Comparison of ENCODE assay signal across 8 cellular contexts in the genomic region with DNA sequence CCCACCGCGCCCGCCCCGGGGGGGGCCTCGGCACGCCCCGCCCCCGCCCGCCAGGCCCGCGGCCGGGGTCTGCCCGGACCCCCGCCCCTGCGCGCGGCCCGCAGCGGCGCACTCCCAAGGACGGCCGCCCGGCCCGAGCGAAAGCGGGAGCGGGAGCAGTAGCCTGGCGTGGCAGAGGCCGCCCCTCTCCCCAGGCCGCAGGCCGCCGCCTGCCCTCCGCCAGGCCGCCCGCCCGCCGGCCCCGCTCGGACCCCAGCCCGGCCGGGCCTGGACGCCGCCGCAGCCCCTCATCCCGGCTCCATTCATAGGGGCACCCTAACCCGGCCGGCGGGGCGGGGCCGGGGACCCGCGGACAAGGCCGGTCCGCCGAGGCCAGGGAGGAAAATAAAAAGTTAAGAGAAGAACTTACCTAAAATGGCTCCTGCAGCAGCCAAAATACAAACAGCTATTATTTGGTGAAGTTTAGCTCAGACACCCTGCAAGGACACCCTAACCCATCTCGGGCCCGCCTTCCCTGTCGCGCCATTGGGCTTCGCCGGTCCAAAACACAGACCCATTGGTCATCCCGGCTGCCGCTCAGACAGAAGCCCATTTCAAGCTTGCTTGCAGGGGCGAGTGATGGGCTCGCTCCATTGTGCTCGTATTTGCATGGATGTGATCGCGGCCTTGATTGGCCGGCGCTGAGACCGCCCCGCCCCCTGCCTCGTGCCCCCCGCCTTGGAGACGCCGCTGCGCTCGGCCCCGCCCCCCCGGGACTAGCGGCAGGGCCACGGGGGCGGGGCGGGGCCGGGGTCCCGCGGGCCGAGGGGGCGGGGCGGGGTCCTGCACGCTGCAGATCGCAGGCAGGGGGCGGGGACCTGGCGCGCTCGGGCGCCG. TPM values are rescaled to one million over a fixed set of nuclear protein-coding genes. Genes with fewer than 3 reads are reported as not detected.
DNase-seq lines count a peak whose midpoint lies in the region; TF ChIP-seq lines count a peak whose summit lies in the region.

A gene with protein sequence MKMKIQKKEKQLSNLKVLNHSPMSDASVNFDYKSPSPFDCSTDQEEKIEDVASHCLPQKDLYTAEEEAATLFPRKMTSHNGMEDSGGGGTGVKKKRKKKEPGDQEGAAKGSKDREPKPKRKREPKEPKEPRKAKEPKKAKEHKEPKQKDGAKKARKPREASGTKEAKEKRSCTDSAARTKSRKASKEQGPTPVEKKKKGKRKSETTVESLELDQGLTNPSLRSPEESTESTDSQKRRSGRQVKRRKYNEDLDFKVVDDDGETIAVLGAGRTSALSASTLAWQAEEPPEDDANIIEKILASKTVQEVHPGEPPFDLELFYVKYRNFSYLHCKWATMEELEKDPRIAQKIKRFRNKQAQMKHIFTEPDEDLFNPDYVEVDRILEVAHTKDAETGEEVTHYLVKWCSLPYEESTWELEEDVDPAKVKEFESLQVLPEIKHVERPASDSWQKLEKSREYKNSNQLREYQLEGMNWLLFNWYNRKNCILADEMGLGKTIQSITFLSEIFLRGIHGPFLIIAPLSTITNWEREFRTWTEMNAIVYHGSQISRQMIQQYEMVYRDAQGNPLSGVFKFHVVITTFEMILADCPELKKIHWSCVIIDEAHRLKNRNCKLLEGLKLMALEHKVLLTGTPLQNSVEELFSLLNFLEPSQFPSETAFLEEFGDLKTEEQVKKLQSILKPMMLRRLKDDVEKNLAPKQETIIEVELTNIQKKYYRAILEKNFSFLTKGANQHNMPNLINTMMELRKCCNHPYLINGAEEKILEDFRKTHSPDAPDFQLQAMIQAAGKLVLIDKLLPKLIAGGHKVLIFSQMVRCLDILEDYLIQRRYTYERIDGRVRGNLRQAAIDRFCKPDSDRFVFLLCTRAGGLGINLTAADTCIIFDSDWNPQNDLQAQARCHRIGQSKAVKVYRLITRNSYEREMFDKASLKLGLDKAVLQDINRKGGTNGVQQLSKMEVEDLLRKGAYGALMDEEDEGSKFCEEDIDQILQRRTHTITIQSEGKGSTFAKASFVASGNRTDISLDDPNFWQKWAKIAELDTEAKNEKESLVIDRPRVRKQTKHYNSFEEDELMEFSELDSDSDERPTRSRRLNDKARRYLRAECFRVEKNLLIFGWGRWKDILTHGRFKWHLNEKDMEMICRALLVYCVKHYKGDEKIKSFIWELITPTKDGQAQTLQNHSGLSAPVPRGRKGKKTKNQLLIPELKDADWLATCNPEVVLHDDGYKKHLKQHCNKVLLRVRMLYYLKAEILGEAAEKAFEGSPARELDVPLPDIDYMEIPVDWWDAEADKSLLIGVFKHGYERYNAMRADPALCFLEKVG (N-terminal part only) (minus strand): TSS at position 447 of the 876 bp plus-strand sequence. CDS start 67,040 bp downstream, outside the sequence.

- H3K36me3 ChIP-seq in H7 (replicated peaks; ENCODE audit: control insufficient read depth, insufficient read depth, low read length) (no peaks in the 10 kb centered on the region), neural cell (ENCODE audit: insufficient read depth, low read length) (no peaks in the 10 kb centered on the region), stomach (no peaks in the 10 kb centered on the region)

- WGBS in stomach, 5 donors: 0 to 1% (median 0%) methylated on average over 12 to 98 of the region's 98 CpGs

- no peaks in the 10 kb centered on the region for H4K20me1 ChIP-seq in neural cell (ENCODE audit: insufficient read depth)

- H3K27me3 ChIP-seq in H7 (ENCODE audit: control insufficient read depth, insufficient read depth, low read length): no peaks in the 10 kb centered on the region; the same call in 1 of the 2 replicates
- H3K27me3 ChIP-seq in neural cell (ENCODE audit: insufficient read depth, low read depth, low read length): no peaks in the 10 kb centered on the region
- H3K27me3 ChIP-seq in stomach: no peaks in the 10 kb centered on the region

- intact Hi-C loops in stomach (cut with DNase I; ENCODE audit: low total_unique reads): no loop called here

- TF ChIP-seq EP300 in neural cell (conservative IDR thresholded peaks at IDR 0.05; ENCODE audit: poor library complexity, severe bottlenecking) (peak; percentile 27), stomach (IDR thresholded peaks at IDR 0.05) (no peak)

- no peak for TF ChIP-seq RAD21 in neural cell (conservative IDR thresholded peaks at IDR 0.05)

- H3K9me2 ChIP-seq in neural cell (ENCODE audit: insufficient read depth, low read length): no peaks in the 10 kb centered on the region

- no peaks in the 10 kb centered on the region for H3K9me3 ChIP-seq in neural cell (ENCODE audit: low read length)
- H3K9me3 ChIP-seq in stomach: no peaks in the 10 kb centered on the region

- peaks cover 17 to 51% (median 42%) of the 10 kb centered on the region in 4 donors for H3K4me1 ChIP-seq in stomach

- H2AFZ ChIP-seq in neural cell (ENCODE audit: low read depth, low read length): peak within 1 kb of the TSS; percentile 79

- DNase-seq in EL (peak; percentile 100), H7 (peak; percentile 98), M059J (ENCODE audit: low read depth) (peak; percentile 100), SHP77 (lab: John Stamatoyannopoulos, UW) (peak; percentile 98 to 99), fibroblast of villous mesenchyme (ENCODE audit: low read depth) (peak; percentile 100), stomach (peak; percentile 100)
- peak; percentile 100 for DNase-seq in activated effector memory CD4-positive, alpha-beta T cell treated with Interleukin-2 at 50 U/mL for 16 hours

- H3K4me2 ChIP-seq in neural cell (ENCODE audit: low read length): peak within 1 kb of the TSS; percentile 64

- peaks cover 45% of the 10 kb centered on the region for H3K79me2 ChIP-seq in neural cell (replicated peaks; ENCODE audit: insufficient read depth, low read length)

- H3K4me3 ChIP-seq in H7 (ENCODE audit: insufficient read depth, low read depth, low read length) (peak within 1 kb of the TSS; percentile 81), fibroblast of villous mesenchyme (ENCODE audit: low read depth, low read length) (peak within 1 kb of the TSS; percentile 85), neural cell (ENCODE audit: low read length) (peak within 1 kb of the TSS; percentile 82), stomach (peak within 1 kb of the TSS; percentile 73 to 89 (median 87))

- H3K9ac ChIP-seq in neural cell (ENCODE audit: low read length): peak within 1 kb of the TSS; percentile 71

- no peaks in the 10 kb centered on the region for H3F3A ChIP-seq in neural cell (ENCODE audit: insufficient read depth, low read length, poor library complexity, severe bottlenecking)

- no peak for TF ChIP-seq POLR2A in stomach (IDR thresholded peaks at IDR 0.05)

- TF ChIP-seq CTCF in fibroblast of villous mesenchyme (IDR thresholded peaks at IDR 0.05; ENCODE audit: insufficient read depth, low read depth, low read length) (no peak), neural cell (IDR thresholded peaks at IDR 0.05; ENCODE audit: poor library complexity, severe bottlenecking) (peak; percentile 16), stomach (IDR thresholded peaks at IDR 0.05) (no peak)

- H3K27ac ChIP-seq in neural cell (ENCODE audit: low read length) (peak within 1 kb of the TSS; percentile 46), stomach (peak within 1 kb of the TSS; percentile 79 to 91 (median 86))

TF ChIP-seq in neural cell, 6 proteins besides CTCF, POLR2A, EP300 and RAD21:
- TF ChIP-seq, protein P1, sequence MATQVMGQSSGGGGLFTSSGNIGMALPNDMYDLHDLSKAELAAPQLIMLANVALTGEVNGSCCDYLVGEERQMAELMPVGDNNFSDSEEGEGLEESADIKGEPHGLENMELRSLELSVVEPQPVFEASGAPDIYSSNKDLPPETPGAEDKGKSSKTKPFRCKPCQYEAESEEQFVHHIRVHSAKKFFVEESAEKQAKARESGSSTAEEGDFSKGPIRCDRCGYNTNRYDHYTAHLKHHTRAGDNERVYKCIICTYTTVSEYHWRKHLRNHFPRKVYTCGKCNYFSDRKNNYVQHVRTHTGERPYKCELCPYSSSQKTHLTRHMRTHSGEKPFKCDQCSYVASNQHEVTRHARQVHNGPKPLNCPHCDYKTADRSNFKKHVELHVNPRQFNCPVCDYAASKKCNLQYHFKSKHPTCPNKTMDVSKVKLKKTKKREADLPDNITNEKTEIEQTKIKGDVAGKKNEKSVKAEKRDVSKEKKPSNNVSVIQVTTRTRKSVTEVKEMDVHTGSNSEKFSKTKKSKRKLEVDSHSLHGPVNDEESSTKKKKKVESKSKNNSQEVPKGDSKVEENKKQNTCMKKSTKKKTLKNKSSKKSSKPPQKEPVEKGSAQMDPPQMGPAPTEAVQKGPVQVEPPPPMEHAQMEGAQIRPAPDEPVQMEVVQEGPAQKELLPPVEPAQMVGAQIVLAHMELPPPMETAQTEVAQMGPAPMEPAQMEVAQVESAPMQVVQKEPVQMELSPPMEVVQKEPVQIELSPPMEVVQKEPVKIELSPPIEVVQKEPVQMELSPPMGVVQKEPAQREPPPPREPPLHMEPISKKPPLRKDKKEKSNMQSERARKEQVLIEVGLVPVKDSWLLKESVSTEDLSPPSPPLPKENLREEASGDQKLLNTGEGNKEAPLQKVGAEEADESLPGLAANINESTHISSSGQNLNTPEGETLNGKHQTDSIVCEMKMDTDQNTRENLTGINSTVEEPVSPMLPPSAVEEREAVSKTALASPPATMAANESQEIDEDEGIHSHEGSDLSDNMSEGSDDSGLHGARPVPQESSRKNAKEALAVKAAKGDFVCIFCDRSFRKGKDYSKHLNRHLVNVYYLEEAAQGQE (IDR thresholded peaks at IDR 0.05; ENCODE audit: borderline replicate concordance): no peak
- TF ChIP-seq EZH2 (IDR thresholded peaks at IDR 0.05; ENCODE audit: borderline replicate concordance, insufficient read depth, low read length, poor library complexity, severe bottlenecking) (no peak), TAF1 (IDR thresholded peaks at IDR 0.05; ENCODE audit: low read depth) (peak; percentile 49), POLR2AphosphoS5 (IDR thresholded peaks at IDR 0.05) (peak; percentile 62), MXI1 (conservative IDR thresholded peaks at IDR 0.05; ENCODE audit: poor library complexity, severe bottlenecking) (no peak), SMC3 (conservative IDR thresholded peaks at IDR 0.05; ENCODE audit: poor library complexity) (no peak)
TF ChIP-seq in neural cell: peak in this region for 2.

RNA-seq across cellular contexts. Expression of the gene that starts here (rescaled TPM):
- 19.7 and 30.2 TPM in 2 replicates for total RNA-seq in H7 (2014; rRNA removed; shearing (Covaris generic))
- 16.8 and 25.6 TPM in 2 replicates for total RNA-seq in M059J (2014; rRNA removed; shearing (Covaris generic))
- total RNA-seq in fibroblast of villous mesenchyme: 32.5 and 33.2 TPM in 2 replicates
- polyA plus RNA-seq in neural cell: 20.2 and 22.9 TPM in 2 replicates
- 86.9 and 102 TPM in 2 replicates for polyA minus RNA-seq in neural cell
- 10 to 100 TPM; 35.7 to 84.6 (median 57.2) TPM for total RNA-seq in stomach
- 10 to 100 TPM in 1 of 3 donors, 1 to 10 TPM in 2; 4.4 to 81.7 (median 4.5) TPM for polyA plus RNA-seq in stomach

Comparison
In these comparisons a context has a peak if more than half of its experiments do, and no peak if none do; other contexts are left out.
1. Peak in every context shown above with its lines: DNase-seq, H3K4me3 ChIP-seq and H3K27ac ChIP-seq.